Comparison of ENCODE assay signal across 12 cellular contexts in the genomic region with DNA sequence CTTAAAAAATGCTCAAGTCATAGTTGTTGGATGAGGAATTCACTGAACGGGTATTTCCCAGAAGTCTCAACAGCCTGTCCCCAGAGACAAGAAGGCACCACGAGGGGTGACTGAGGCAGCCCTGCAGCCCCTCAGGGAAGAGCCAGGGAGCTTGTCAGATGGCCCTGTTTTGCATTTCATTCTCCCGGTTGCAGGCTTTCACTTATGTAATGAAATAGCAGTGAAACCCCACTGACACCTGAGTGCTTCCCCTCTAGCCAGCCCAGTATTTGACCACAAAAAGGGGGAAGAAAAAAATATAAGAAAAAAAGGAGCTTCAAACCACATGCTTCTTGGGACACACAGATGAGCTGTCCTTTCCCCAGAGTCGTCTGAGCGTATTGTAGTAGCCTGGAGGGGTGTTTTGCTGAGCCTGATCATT.
DNase-seq lines count a peak whose midpoint lies in the region; ATAC-seq and TF ChIP-seq lines count a peak whose summit lies in the region.
"Had no signal": no experiment of that assay in that cellular context is flagged by ENCODE, and none has a peak within 500 bp of the region (broad histone marks: within the 10 kb centered on the region; RNA-seq: fewer than 3 reads in every experiment).

No MANE protein-coding gene starts in this region.

- no peaks in the 10 kb centered on the region for H3K9me3 ChIP-seq in thyroid gland

- no peak overlapping the region for H3K27ac ChIP-seq in thyroid gland

- TF ChIP-seq CTCF in GM10266 (IDR thresholded peaks at IDR 0.05; ENCODE audit: control insufficient read depth, insufficient read depth, low read depth, missing control alignments): no peak
- TF ChIP-seq CTCF in thyroid gland (IDR thresholded peaks at IDR 0.05): no peak

- in situ Hi-C loops in G401 (cut with HindIII; ENCODE audit: low sequenced_read_pairs): no loop called here

- H3K36me3 ChIP-seq in thyroid gland: no peaks in the 10 kb centered on the region

- ATAC-seq in GM18508 (IDR thresholded peaks at IDR 0.05; ENCODE audit: insufficient read depth, unreplicated experiment) (peak; percentile 43), GM21447 (IDR thresholded peaks at IDR 0.05; ENCODE audit: unreplicated experiment) (peak; percentile 67), HG03135 (IDR thresholded peaks at IDR 0.05; ENCODE audit: unreplicated experiment) (peak; percentile 55)

- intact Hi-C loops in thyroid gland (cut with DNase I): no loop called here

- no peaks in the 10 kb centered on the region for H3K27me3 ChIP-seq in thyroid gland

- no peak overlapping the region for H3K4me3 ChIP-seq in thyroid gland (replicated peaks in 1 of 3)

- TF ChIP-seq POLR2A in thyroid gland (IDR thresholded peaks at IDR 0.05): no peak

- peak; percentile 71 for DNase-seq in SKM-1 (lab: John Stamatoyannopoulos, UW; ENCODE audit: unreplicated experiment)
- no peak for DNase-seq in GM10266 (ENCODE audit: extremely low spot score)
- DNase-seq in thyroid gland: no peak
- DNase-seq in stimulated activated CD4-positive, alpha-beta T cell treated with anti-CD3 and anti-CD28 coated beads, Interleukin-4, amount 100 ng/mL, for 24 hours: no peak
- DNase-seq in G401 (ENCODE audit: low spot score): no peak
- DNase-seq: activated CD8-positive, alpha-beta memory T cell treated with anti-CD3 and anti-CD28 coated beads, Interleukin-2, amount 50 U/mL, for 48 hours; cerebellar nuclear complex; SHP77; stimulated activated CD4-positive, alpha-beta T cell treated with anti-CD3 and anti-CD28 coated beads, Interleukin-15, amount 100 ng/mL, for 24 hours had no signal

- WGBS in thyroid gland, 2 donors: 56 to 59% methylated on average over 5 of the region's 5 CpGs

- H3K4me1 ChIP-seq in thyroid gland: no peaks in the 10 kb centered on the region
